Comparison of ENCODE assay signal across 1 cellular context in the genomic region with DNA sequence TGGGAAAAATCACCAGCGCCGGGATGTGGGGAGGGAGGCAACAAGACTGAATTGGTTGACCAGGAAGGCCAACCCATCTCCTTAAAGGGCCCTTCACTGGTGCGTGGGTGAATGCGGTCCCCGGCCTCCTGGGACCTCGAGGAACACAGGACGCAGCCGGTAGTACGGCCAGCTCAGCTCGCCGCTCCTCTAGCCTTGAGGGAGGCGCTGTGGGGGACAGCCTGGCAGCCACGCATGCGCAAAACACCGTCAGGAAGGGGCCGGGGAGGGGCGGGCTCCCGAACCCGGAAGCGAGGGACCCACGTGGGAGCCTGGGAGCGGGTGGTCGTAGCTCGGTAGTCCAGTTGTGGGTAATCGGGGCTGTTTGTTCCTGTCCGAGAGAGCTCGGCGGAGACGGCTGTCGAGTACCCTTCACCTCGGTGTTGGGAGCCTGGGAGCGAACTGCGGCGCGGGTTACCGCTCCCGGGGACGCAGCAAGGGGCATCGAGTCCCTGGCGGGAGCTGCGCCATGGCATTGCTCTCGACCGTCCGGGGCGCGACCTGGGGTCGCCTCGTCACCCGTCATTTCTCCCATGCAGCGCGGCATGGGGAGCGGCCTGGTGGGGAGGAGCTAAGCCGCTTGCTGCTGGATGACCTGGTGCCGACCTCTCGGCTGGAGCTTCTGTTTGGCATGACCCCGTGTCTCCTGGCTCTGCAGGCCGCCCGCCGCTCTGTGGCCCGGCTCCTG.
TF ChIP-seq lines count a peak whose summit lies in the region.

A gene with protein sequence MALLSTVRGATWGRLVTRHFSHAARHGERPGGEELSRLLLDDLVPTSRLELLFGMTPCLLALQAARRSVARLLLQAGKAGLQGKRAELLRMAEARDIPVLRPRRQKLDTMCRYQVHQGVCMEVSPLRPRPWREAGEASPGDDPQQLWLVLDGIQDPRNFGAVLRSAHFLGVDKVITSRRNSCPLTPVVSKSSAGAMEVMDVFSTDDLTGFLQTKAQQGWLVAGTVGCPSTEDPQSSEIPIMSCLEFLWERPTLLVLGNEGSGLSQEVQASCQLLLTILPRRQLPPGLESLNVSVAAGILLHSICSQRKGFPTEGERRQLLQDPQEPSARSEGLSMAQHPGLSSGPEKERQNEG (plus strand): TSS at position 281 of the 727 bp plus-strand sequence. CDS start 228 bp downstream, at position 509.

TF ChIP-seq in HepG2, 621 proteins besides CTCF, POLR2A, EP300 and RAD21 (continued from another document and continues in another):
- TF ChIP-seq, protein P1, sequence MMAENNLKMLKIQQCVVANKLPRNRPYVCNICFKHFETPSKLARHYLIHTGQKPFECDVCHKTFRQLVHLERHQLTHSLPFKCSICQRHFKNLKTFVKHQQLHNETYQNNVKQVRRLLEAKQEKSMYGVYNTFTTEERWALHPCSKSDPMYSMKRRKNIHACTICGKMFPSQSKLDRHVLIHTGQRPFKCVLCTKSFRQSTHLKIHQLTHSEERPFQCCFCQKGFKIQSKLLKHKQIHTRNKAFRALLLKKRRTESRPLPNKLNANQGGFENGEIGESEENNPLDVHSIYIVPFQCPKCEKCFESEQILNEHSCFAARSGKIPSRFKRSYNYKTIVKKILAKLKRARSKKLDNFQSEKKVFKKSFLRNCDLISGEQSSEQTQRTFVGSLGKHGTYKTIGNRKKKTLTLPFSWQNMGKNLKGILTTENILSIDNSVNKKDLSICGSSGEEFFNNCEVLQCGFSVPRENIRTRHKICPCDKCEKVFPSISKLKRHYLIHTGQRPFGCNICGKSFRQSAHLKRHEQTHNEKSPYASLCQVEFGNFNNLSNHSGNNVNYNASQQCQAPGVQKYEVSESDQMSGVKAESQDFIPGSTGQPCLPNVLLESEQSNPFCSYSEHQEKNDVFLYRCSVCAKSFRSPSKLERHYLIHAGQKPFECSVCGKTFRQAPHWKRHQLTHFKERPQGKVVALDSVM (CRISPR knock-in tag; IDR thresholded peaks at IDR 0.05): peak; percentile 43; the same call in 1 of the 2 replicates
- no peak for TF ChIP-seq TCF12 (IDR thresholded peaks at IDR 0.05)
- 0 out of 2 replicates have a peak, but pooled peaks have one; percentile 36 for TF ChIP-seq TCF12 (CRISPR knock-in tag; IDR thresholded peaks at IDR 0.05)
- TF ChIP-seq ZNF776 (CRISPR knock-in tag; IDR thresholded peaks at IDR 0.05): peak; percentile 59; the same call in 1 of the 2 replicates
- no peak; the same call in 1 of the 2 replicates for TF ChIP-seq KAT7 (CRISPR knock-in tag; IDR thresholded peaks at IDR 0.05; ENCODE audit: borderline replicate concordance)
- TF ChIP-seq GATA4 (IDR thresholded peaks at IDR 0.05; ENCODE audit: borderline replicate concordance, low read depth): peak; percentile 65; the same call in 1 of the 2 replicates
- TF ChIP-seq ZSCAN12 (CRISPR knock-in tag; IDR thresholded peaks at IDR 0.05): 0 out of 2 replicates have a peak, but pooled peaks have one; percentile 54
- peak; percentile 95 for TF ChIP-seq ZNF335 (CRISPR knock-in tag; IDR thresholded peaks at IDR 0.05)
- peak; percentile 86 for TF ChIP-seq KMT2A (CRISPR knock-in tag; IDR thresholded peaks at IDR 0.05)
- peak; percentile 47; the same call in 1 of the 2 replicates for TF ChIP-seq ZNF124 (CRISPR knock-in tag; IDR thresholded peaks at IDR 0.05)
- no peak for TF ChIP-seq ZNF329 (CRISPR knock-in tag; IDR thresholded peaks at IDR 0.05; ENCODE audit: low read depth)
- TF ChIP-seq CBFB (CRISPR knock-in tag; IDR thresholded peaks at IDR 0.05): 0 out of 2 replicates have a peak, but pooled peaks have one; percentile 31
- TF ChIP-seq ZBTB10 (CRISPR knock-in tag; IDR thresholded peaks at IDR 0.05; ENCODE audit: borderline replicate concordance): 0 out of 2 replicates have a peak, but pooled peaks have one; percentile 38
- TF ChIP-seq ZC3H4 (CRISPR knock-in tag; IDR thresholded peaks at IDR 0.05; ENCODE audit: borderline replicate concordance): peak; percentile 22; the same call in 1 of the 2 replicates
- TF ChIP-seq HDAC2 (CRISPR knock-in tag; IDR thresholded peaks at IDR 0.05): peak; percentile 47
- TF ChIP-seq ZIK1 (CRISPR knock-in tag; IDR thresholded peaks at IDR 0.05; ENCODE audit: borderline replicate concordance, low read depth): peak; percentile 28; the same call in 1 of the 2 replicates
- TF ChIP-seq GATAD2A (CRISPR knock-in tag; IDR thresholded peaks at IDR 0.05): peak; percentile 44; the same call in 1 of the 2 replicates
- peak; percentile 29; the same call in 1 of the 2 replicates for TF ChIP-seq RXRB (CRISPR knock-in tag; IDR thresholded peaks at IDR 0.05; ENCODE audit: borderline replicate concordance)
- no peak for TF ChIP-seq SMARCC2 (IDR thresholded peaks at IDR 0.05)
- peak; percentile 70 for TF ChIP-seq ZFX (CRISPR knock-in tag; IDR thresholded peaks at IDR 0.05; ENCODE audit: low read depth)
- TF ChIP-seq ETS1 (CRISPR knock-in tag; IDR thresholded peaks at IDR 0.05): peak; percentile 29; the same call in 1 of the 2 replicates
- TF ChIP-seq HMGXB3 (CRISPR knock-in tag; IDR thresholded peaks at IDR 0.05; ENCODE audit: borderline replicate concordance): peak; percentile 42; the same call in 1 of the 2 replicates
- no peak for TF ChIP-seq HHEX (CRISPR knock-in tag; IDR thresholded peaks at IDR 0.05)
- peak; percentile 38; the same call in 1 of the 2 replicates for TF ChIP-seq RBAK (CRISPR knock-in tag; IDR thresholded peaks at IDR 0.05)
- TF ChIP-seq ASH2L (IDR thresholded peaks at IDR 0.05; ENCODE audit: insufficient read length, low read depth, low read length): peak; percentile 85
- TF ChIP-seq, protein P2, sequence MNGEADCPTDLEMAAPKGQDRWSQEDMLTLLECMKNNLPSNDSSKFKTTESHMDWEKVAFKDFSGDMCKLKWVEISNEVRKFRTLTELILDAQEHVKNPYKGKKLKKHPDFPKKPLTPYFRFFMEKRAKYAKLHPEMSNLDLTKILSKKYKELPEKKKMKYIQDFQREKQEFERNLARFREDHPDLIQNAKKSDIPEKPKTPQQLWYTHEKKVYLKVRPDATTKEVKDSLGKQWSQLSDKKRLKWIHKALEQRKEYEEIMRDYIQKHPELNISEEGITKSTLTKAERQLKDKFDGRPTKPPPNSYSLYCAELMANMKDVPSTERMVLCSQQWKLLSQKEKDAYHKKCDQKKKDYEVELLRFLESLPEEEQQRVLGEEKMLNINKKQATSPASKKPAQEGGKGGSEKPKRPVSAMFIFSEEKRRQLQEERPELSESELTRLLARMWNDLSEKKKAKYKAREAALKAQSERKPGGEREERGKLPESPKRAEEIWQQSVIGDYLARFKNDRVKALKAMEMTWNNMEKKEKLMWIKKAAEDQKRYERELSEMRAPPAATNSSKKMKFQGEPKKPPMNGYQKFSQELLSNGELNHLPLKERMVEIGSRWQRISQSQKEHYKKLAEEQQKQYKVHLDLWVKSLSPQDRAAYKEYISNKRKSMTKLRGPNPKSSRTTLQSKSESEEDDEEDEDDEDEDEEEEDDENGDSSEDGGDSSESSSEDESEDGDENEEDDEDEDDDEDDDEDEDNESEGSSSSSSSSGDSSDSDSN (CRISPR knock-in tag; IDR thresholded peaks at IDR 0.05): peak; percentile 80
- no peak for TF ChIP-seq EED (CRISPR knock-in tag; IDR thresholded peaks at IDR 0.05)
- peak; percentile 97 for TF ChIP-seq MXD3 (CRISPR knock-in tag; IDR thresholded peaks at IDR 0.05)
- TF ChIP-seq ZNF747 (CRISPR knock-in tag; IDR thresholded peaks at IDR 0.05; ENCODE audit: borderline replicate concordance): peak; percentile 79; the same call in 1 of the 2 replicates
- peak; percentile 70; the same call in 1 of the 2 replicates for TF ChIP-seq THAP11 (CRISPR knock-in tag; IDR thresholded peaks at IDR 0.05)
- TF ChIP-seq, protein P3, sequence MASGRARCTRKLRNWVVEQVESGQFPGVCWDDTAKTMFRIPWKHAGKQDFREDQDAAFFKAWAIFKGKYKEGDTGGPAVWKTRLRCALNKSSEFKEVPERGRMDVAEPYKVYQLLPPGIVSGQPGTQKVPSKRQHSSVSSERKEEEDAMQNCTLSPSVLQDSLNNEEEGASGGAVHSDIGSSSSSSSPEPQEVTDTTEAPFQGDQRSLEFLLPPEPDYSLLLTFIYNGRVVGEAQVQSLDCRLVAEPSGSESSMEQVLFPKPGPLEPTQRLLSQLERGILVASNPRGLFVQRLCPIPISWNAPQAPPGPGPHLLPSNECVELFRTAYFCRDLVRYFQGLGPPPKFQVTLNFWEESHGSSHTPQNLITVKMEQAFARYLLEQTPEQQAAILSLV (CRISPR knock-in tag; IDR thresholded peaks at IDR 0.05; ENCODE audit: borderline replicate concordance): peak; percentile 83; the same call in 1 of the 2 replicates
- no peak for TF ChIP-seq ZNF10 (CRISPR knock-in tag; IDR thresholded peaks at IDR 0.05; ENCODE audit: borderline replicate concordance, low read depth)
- peak; percentile 68 for TF ChIP-seq BRD4 (CRISPR knock-in tag; IDR thresholded peaks at IDR 0.05)
- no peak for TF ChIP-seq DDIT3 (CRISPR knock-in tag; IDR thresholded peaks at IDR 0.05)
- TF ChIP-seq ZNF749 (CRISPR knock-in tag; IDR thresholded peaks at IDR 0.05; ENCODE audit: borderline replicate concordance): peak; percentile 78; the same call in 1 of the 2 replicates
- TF ChIP-seq ZNF232 (CRISPR knock-in tag; IDR thresholded peaks at IDR 0.05; ENCODE audit: borderline replicate concordance): peak; percentile 85
